11 cellular contexts compared by ENCODE assay signal in genomic region chr10:78277734-78278404, GRCh38.
DNase-seq lines count a peak whose midpoint lies in the region; ATAC-seq and TF ChIP-seq lines count a peak whose summit lies in the region.
"Had no signal": no experiment of that assay in that cellular context is flagged by ENCODE, and none has a peak within 500 bp of the region (broad histone marks: within the 10 kb centered on the region; RNA-seq: fewer than 3 reads in every experiment).

No MANE protein-coding gene starts in this region.

- H3K4me1 ChIP-seq in SK-N-SH (ENCODE audit: control insufficient read depth in 1 of 2, insufficient read depth in 2 of 2, low read depth in 1 of 2, low read length in 1 of 2) = peaks cover 8 to 25% of the 10 kb centered on the region in 2 experiments; a peak in 2 of 4 replicates
- H3K4me1 ChIP-seq: colonic mucosa had no signal

- no peaks in the 10 kb centered on the region for H3K27me3 ChIP-seq in SK-N-SH (ENCODE audit: insufficient read depth)
- H3K27me3 ChIP-seq in neural cell (ENCODE audit: insufficient read depth, low read depth, low read length) = no peaks in the 10 kb centered on the region
- H3K27me3 ChIP-seq: colonic mucosa had no signal

- CTCF ChIA-PET in SK-N-SH (lab: Yijun Ruan, JAX) = interaction anchor here (1.0 to 1.3 kb wide), 3 partner anchors 15 to 26 kb away, joined by 3 to 4 read pairs (median 4); no protein-coding TSS in a partner anchor

- no peak overlapping the region for H3K27ac Mint-ChIP-seq in activated T-helper 2 cell treated with anti-CD3 and anti-CD28 coated beads, Interferon-gamma antibody, Interleukin-2, Interleukin-4, amounts not matched to agents 10 μg/mL and 5 μg/mL and 100 μg/mL, durations not matched to agents 14 hours and 24 hours and 36 hours
- no peak overlapping the region for H3K27ac Mint-ChIP-seq in stimulated activated effector memory CD8-positive, alpha-beta T cell treated with anti-CD3 and anti-CD28 coated beads, Interleukin-12 subunit alpha, Interleukin-12 subunit beta, amount 100 ng/mL, for 72 hours

- H3K4me2 ChIP-seq in SK-N-SH (0 out of 2 replicates have a peak overlapping the region, but pooled peaks have one; percentile 2), neural cell (ENCODE audit: low read length) (no peak overlapping the region)

- H3K9me2 ChIP-seq in SK-N-SH (no peaks in the 10 kb centered on the region), neural cell (ENCODE audit: insufficient read depth, low read length) (no peaks in the 10 kb centered on the region)

- H3F3A ChIP-seq in SK-N-SH (replicated peaks; ENCODE audit: insufficient read depth) (no peaks in the 10 kb centered on the region), neural cell (ENCODE audit: insufficient read depth, low read length, poor library complexity, severe bottlenecking) (no peaks in the 10 kb centered on the region)

- H3K4me1 Mint-ChIP-seq in activated T-helper 2 cell treated with anti-CD3 and anti-CD28 coated beads, Interferon-gamma antibody, Interleukin-2, Interleukin-4, amounts not matched to agents 10 μg/mL and 5 μg/mL and 100 μg/mL, durations not matched to agents 14 hours and 24 hours and 36 hours (ENCODE audit: low read depth) = no peaks in the 10 kb centered on the region
- H3K4me1 Mint-ChIP-seq in stimulated activated effector memory CD8-positive, alpha-beta T cell treated with anti-CD3 and anti-CD28 coated beads, Interleukin-12 subunit alpha, Interleukin-12 subunit beta, amount 100 ng/mL, for 72 hours = peaks cover 5% of the 10 kb centered on the region

- TF ChIP-seq RAD21 in SK-N-SH (IDR thresholded peaks at IDR 0.05; ENCODE audit: low read length) (no peak), neural cell (conservative IDR thresholded peaks at IDR 0.05) (no peak)

- no peak for TF ChIP-seq CTCF in SK-N-SH (IDR thresholded peaks at IDR 0.05)
- no peak for TF ChIP-seq CTCF in neural cell (IDR thresholded peaks at IDR 0.05; ENCODE audit: poor library complexity, severe bottlenecking)

- H3K27ac ChIP-seq in SK-N-SH (ENCODE audit: low read depth in 2 of 2, low read length in 1 of 2) (peak overlapping the region; percentile 18 to 32; a peak in 2 of 4 replicates), neural cell (ENCODE audit: low read length) (peak overlapping the region; percentile 59)
- H3K27ac ChIP-seq: colonic mucosa had no signal

- DNase-seq in C1 segment of cervical spinal cord (lab: John Stamatoyannopoulos, UW) (peak in 10 of 14 donors; percentile 20 to 81 (median 39)), SK-N-SH (peak; percentile 36), fibroblast of the conjunctiva (ENCODE audit: low read depth) (peak; percentile 16)
- DNase-seq in activated T-helper 2 cell treated with anti-CD3 and anti-CD28 coated beads, Interferon-gamma antibody, Interleukin-2, Interleukin-4, amounts not matched to agents 10 μg/mL and 5 μg/mL and 100 μg/mL, durations not matched to agents 14 hours and 24 hours and 36 hours (ENCODE audit: low spot score) = no peak
- no peak for DNase-seq in stimulated activated effector memory CD8-positive, alpha-beta T cell treated with anti-CD3 and anti-CD28 coated beads, Interleukin-12 subunit alpha, Interleukin-12 subunit beta, amount 100 ng/mL, for 72 hours (ENCODE audit: low spot score in 2 of 2)
- DNase-seq: Caco-2, colonic mucosa, NCI-H226 had no signal

- H3K36me3 Mint-ChIP-seq in activated T-helper 2 cell treated with anti-CD3 and anti-CD28 coated beads, Interferon-gamma antibody, Interleukin-2, Interleukin-4, amounts not matched to agents 10 μg/mL and 5 μg/mL and 100 μg/mL, durations not matched to agents 14 hours and 24 hours and 36 hours (ENCODE audit: low read depth) = no peaks in the 10 kb centered on the region
- H3K36me3 Mint-ChIP-seq in stimulated activated effector memory CD8-positive, alpha-beta T cell treated with anti-CD3 and anti-CD28 coated beads, Interleukin-12 subunit alpha, Interleukin-12 subunit beta, amount 100 ng/mL, for 72 hours = no peaks in the 10 kb centered on the region

- H3K4me3 ChIP-seq in SK-N-SH (ENCODE audit: low read depth in 2 of 2, low read length in 1 of 2) = no peak overlapping the region
- no peak overlapping the region for H3K4me3 ChIP-seq in neural cell (ENCODE audit: low read length)
- H3K4me3 ChIP-seq: colonic mucosa had no signal

- H3K27me3 Mint-ChIP-seq in activated T-helper 2 cell treated with anti-CD3 and anti-CD28 coated beads, Interferon-gamma antibody, Interleukin-2, Interleukin-4, amounts not matched to agents 10 μg/mL and 5 μg/mL and 100 μg/mL, durations not matched to agents 14 hours and 24 hours and 36 hours (ENCODE audit: low read depth) = peaks cover 9% of the 10 kb centered on the region

- no peak overlapping the region for H3K4me3 Mint-ChIP-seq in activated T-helper 2 cell treated with anti-CD3 and anti-CD28 coated beads, Interferon-gamma antibody, Interleukin-2, Interleukin-4, amounts not matched to agents 10 μg/mL and 5 μg/mL and 100 μg/mL, durations not matched to agents 14 hours and 24 hours and 36 hours (ENCODE audit: low read depth)
- no peak overlapping the region for H3K4me3 Mint-ChIP-seq in stimulated activated effector memory CD8-positive, alpha-beta T cell treated with anti-CD3 and anti-CD28 coated beads, Interleukin-12 subunit alpha, Interleukin-12 subunit beta, amount 100 ng/mL, for 72 hours

- 76% methylated on average over 7 of the region's 14 CpGs for WGBS in SK-N-SH (ENCODE audit: low lambda C conversion rate)

- ATAC-seq in GM18873 (IDR thresholded peaks at IDR 0.05; ENCODE audit: low FRiP score, unreplicated experiment) = no peak
- no peak for ATAC-seq in GM21367 (IDR thresholded peaks at IDR 0.05; ENCODE audit: unreplicated experiment)
- no peak for ATAC-seq in stimulated activated effector memory CD8-positive, alpha-beta T cell treated with anti-CD3 and anti-CD28 coated beads, Interleukin-12 subunit alpha, Interleukin-12 subunit beta, amount 100 ng/mL, for 72 hours

- no peaks in the 10 kb centered on the region for H4K20me1 ChIP-seq in SK-N-SH (ENCODE audit: insufficient read depth)
- no peaks in the 10 kb centered on the region for H4K20me1 ChIP-seq in neural cell (ENCODE audit: insufficient read depth)

- TF ChIP-seq EP300 in SK-N-SH (IDR thresholded peaks at IDR 0.05; ENCODE audit: borderline replicate concordance in 1 of 2, low read depth in 1 of 2, low read length in 1 of 2) (peak in 1 of 2 experiments; percentile 19; a peak in 1 of 4 replicates), neural cell (conservative IDR thresholded peaks at IDR 0.05; ENCODE audit: poor library complexity, severe bottlenecking) (no peak)

- peak overlapping the region; percentile 25; the same call in 1 of the 2 replicates for H2AFZ ChIP-seq in SK-N-SH (ENCODE audit: low read depth)
- H2AFZ ChIP-seq in neural cell (ENCODE audit: low read depth, low read length) = peak overlapping the region; percentile 25

- no peaks in the 10 kb centered on the region for H3K9me3 Mint-ChIP-seq in activated T-helper 2 cell treated with anti-CD3 and anti-CD28 coated beads, Interferon-gamma antibody, Interleukin-2, Interleukin-4, amounts not matched to agents 10 μg/mL and 5 μg/mL and 100 μg/mL, durations not matched to agents 14 hours and 24 hours and 36 hours
- H3K9me3 Mint-ChIP-seq in stimulated activated effector memory CD8-positive, alpha-beta T cell treated with anti-CD3 and anti-CD28 coated beads, Interleukin-12 subunit alpha, Interleukin-12 subunit beta, amount 100 ng/mL, for 72 hours = no peaks in the 10 kb centered on the region

- H3K9me3 ChIP-seq in SK-N-SH = no peaks in the 10 kb centered on the region
- no peaks in the 10 kb centered on the region for H3K9me3 ChIP-seq in neural cell (ENCODE audit: low read length)
- H3K9me3 ChIP-seq: Caco-2, colonic mucosa had no signal

- H3K9ac ChIP-seq in SK-N-SH = no peak overlapping the region
- peak overlapping the region; percentile 45 for H3K9ac ChIP-seq in neural cell (ENCODE audit: low read length)

- H3K36me3 ChIP-seq in SK-N-SH (replicated peaks in 1 of 2; ENCODE audit: control insufficient read depth in 1 of 2, insufficient read depth in 2 of 2, low read length in 1 of 2) (no peaks in the 10 kb centered on the region), neural cell (ENCODE audit: insufficient read depth, low read length) (no peaks in the 10 kb centered on the region)
- H3K36me3 ChIP-seq: colonic mucosa had no signal

- no peaks in the 10 kb centered on the region for H3K79me2 ChIP-seq in SK-N-SH (ENCODE audit: insufficient read depth)
- H3K79me2 ChIP-seq in neural cell (replicated peaks; ENCODE audit: insufficient read depth, low read length) = no peaks in the 10 kb centered on the region

- intact Hi-C loops in activated T-helper 2 cell treated with anti-CD3 and anti-CD28 coated beads, Interferon-gamma antibody, Interleukin-2, Interleukin-4, amounts not matched to agents 10 μg/mL and 5 μg/mL and 100 μg/mL, durations not matched to agents 14 hours and 24 hours and 36 hours (cut with micrococcal nuclease) = no loop called here

- POLR2A ChIA-PET in SK-N-SH (lab: Yijun Ruan, JAX) = no interaction called here

TF ChIP-seq in SK-N-SH, 30 proteins besides CTCF, POLR2A, EP300 and RAD21 (continues in another document):
- TF ChIP-seq MAX (IDR thresholded peaks at IDR 0.05; ENCODE audit: low read depth) (peak; percentile 72), FOSL2 (IDR thresholded peaks at IDR 0.05; ENCODE audit: borderline replicate concordance, low read depth) (peak; percentile 87; the same call in 1 of the 2 replicates), SIN3A (IDR thresholded peaks at IDR 0.05; ENCODE audit: borderline replicate concordance, low read depth, low read length) (no peak)

TF ChIP-seq in neural cell, 6 proteins besides CTCF, POLR2A, EP300 and RAD21 (continues in another document):
- TF ChIP-seq EZH2 (IDR thresholded peaks at IDR 0.05; ENCODE audit: borderline replicate concordance, insufficient read depth, low read length, poor library complexity, severe bottlenecking) (no peak), TAF1 (IDR thresholded peaks at IDR 0.05; ENCODE audit: low read depth) (no peak)

Comparison
In these comparisons a context has a peak if more than half of its experiments do, and no peak if none do; other contexts are left out.
1. DNase-seq: peak in C1 segment of cervical spinal cord (10 of 14), SK-N-SH (single experiment) and fibroblast of the conjunctiva (single experiment); none in activated T-helper 2 cell treated with anti-CD3 and anti-CD28 coated beads, Interferon-gamma antibody, Interleukin-2, Interleukin-4, amounts not matched to agents 10 μg/mL and 5 μg/mL and 100 μg/mL, durations not matched to agents 14 hours and 24 hours and 36 hours (single experiment) and stimulated activated effector memory CD8-positive, alpha-beta T cell treated with anti-CD3 and anti-CD28 coated beads, Interleukin-12 subunit alpha, Interleukin-12 subunit beta, amount 100 ng/mL, for 72 hours (0 of 2).